8 cellular contexts compared by ENCODE assay signal in genomic region chr14:73851567-73852382, GRCh38. TPM values are rescaled to one million over a fixed set of nuclear protein-coding genes. Genes with fewer than 3 reads are reported as not detected.
DNase-seq lines count a peak whose midpoint lies in the region; ATAC-seq, FAIRE-seq and TF ChIP-seq lines count a peak whose summit lies in the region.

Gene PTGR2 (plus strand): TSS chr14:73851831. CDS start chr14:73858863, 7,032 bp downstream.

- intact Hi-C loops in kidney (cut with DNase I): no loop called here

- H3K4me1 ChIP-seq in kidney (ENCODE audit: control insufficient read depth in 1 of 2, insufficient read depth in 1 of 2, low read depth in 1 of 2, low read length in 2 of 2): peaks cover 2 to 4% of the 10 kb centered on the region in 2 donors

- ATAC-seq in GM19035 (IDR thresholded peaks at IDR 0.05; ENCODE audit: unreplicated experiment) (peak; percentile 87), HG03378 (IDR thresholded peaks at IDR 0.05; ENCODE audit: unreplicated experiment) (peak; percentile 77)

- DNase-seq in AG09309 (ENCODE audit: low read depth): peak; percentile 82
- DNase-seq in NCI-H460 (ENCODE audit: extremely low read depth, low read depth): peak; percentile 95
- peak; percentile 81 for DNase-seq in activated CD4-positive, alpha-beta T cell treated with anti-CD3 and anti-CD28 coated beads for 1 hour
- peak; percentile 96 for DNase-seq in cerebellum (ENCODE audit: low spot score)
- DNase-seq in kidney: peak; percentile 98
- DNase-seq in stimulated activated CD4-positive, alpha-beta T cell treated with anti-CD3 and anti-CD28 coated beads, Interleukin-15, amount 100 ng/mL, for 1 hour (ENCODE audit: low read depth in 1 of 2, low spot score in 1 of 2): peak; percentile 70 to 79

- H3K27ac ChIP-seq in kidney (ENCODE audit: low read depth in 2 of 2, low read length in 2 of 2): peak within 1 kb of the TSS; percentile 97 to 98

- H3K9ac ChIP-seq in kidney (ENCODE audit: low read length in 2 of 2): peak within 1 kb of the TSS; percentile 93 to 100

- no peaks in the 10 kb centered on the region for H3K9me3 ChIP-seq in kidney (ENCODE audit: control insufficient read depth in 1 of 2, low read length in 2 of 2)

- no peaks in the 10 kb centered on the region for H3K36me3 ChIP-seq in kidney (ENCODE audit: control insufficient read depth in 1 of 2, insufficient read depth in 2 of 2, low read length in 2 of 2)

- H3K4me3 ChIP-seq in AG09309 (ENCODE audit: control insufficient read depth, low read depth, low read length): peak within 1 kb of the TSS; percentile 72
- peak within 1 kb of the TSS; percentile 90 to 96 for H3K4me3 ChIP-seq in kidney (ENCODE audit: low read length in 2 of 2)

- FAIRE-seq in kidney (lab: Jason Lieb, UNC): peak; percentile 76

- TF ChIP-seq CTCF in AG09309 (IDR thresholded peaks at IDR 0.05; ENCODE audit: control insufficient read depth, insufficient read depth, low read depth, low read length, missing control alignments) (peak; percentile 10), kidney (IDR thresholded peaks at IDR 0.05; ENCODE audit: borderline replicate concordance, extremely low read depth, insufficient read depth) (no peak)

RNA-seq across cellular contexts. Expression of gene PTGR2, which starts in this region (rescaled TPM):
- 9.6 and 12.8 TPM in 2 replicates for total RNA-seq in NCI-H460 (2014; rRNA removed; shearing (Covaris generic))
- polyA plus RNA-seq in NCI-H460 (2014; cell fraction: nucleus; rRNA removed): 8.7 and 22.8 TPM in 2 replicates
- total RNA-seq in cerebellum (8.8 TPM), kidney (20.5 TPM)
- polyA plus RNA-seq in kidney (ENCODE audit: insufficient read depth, low read depth, low replicate concordance): 24.4 TPM

Comparison
In these comparisons a context has a peak if more than half of its experiments do, and no peak if none do; other contexts are left out.
1. Peak in every context shown above with its lines: DNase-seq, ATAC-seq, H3K4me3 ChIP-seq and H3K27ac ChIP-seq.